1 cellular context compared by ENCODE assay signal in the genomic region with DNA sequence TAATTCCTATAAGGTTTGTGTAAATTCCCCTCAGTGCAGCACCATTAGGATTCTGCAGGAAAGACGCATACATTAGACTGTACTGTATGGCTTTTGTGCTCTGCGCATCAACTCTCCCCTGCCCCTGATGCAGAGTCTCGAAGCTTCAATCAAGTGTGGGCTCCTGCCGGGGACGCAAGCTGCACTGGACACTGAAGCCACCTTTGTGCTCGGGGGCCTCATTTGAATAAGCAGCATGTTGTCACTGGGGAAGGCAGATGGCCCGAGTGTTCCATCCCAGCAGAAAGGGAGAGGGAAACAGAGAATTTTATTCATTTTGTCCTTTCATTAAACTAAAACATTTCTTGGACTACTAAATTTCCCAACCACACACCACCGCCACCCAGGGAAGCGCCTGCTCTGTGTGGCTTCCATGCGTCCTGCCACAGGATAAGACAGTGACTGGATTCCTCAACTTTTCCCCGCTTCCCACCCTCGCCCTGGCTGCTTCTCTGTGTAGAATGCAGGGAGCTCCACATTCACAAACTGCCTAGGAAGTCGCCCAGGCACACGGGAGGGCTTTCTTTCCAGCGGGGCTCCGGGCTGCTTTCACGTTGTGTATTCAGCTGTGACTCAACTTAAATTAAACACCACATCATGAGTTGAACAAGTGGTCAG.
TF ChIP-seq lines count a peak whose summit lies in the region.

No MANE protein-coding gene starts in this region.

TF ChIP-seq in WTC11, 78 proteins besides CTCF, POLR2A, EP300 and RAD21:
- TF ChIP-seq, protein P1, sequence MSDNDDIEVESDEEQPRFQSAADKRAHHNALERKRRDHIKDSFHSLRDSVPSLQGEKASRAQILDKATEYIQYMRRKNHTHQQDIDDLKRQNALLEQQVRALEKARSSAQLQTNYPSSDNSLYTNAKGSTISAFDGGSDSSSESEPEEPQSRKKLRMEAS (CRISPR knock-in tag; IDR thresholded peaks at IDR 0.05) = 0 out of 2 replicates have a peak, but pooled peaks have one; percentile 31
- no peak for TF ChIP-seq JAZF1 (CRISPR knock-in tag; IDR thresholded peaks at IDR 0.05)
